In the genomic region with DNA sequence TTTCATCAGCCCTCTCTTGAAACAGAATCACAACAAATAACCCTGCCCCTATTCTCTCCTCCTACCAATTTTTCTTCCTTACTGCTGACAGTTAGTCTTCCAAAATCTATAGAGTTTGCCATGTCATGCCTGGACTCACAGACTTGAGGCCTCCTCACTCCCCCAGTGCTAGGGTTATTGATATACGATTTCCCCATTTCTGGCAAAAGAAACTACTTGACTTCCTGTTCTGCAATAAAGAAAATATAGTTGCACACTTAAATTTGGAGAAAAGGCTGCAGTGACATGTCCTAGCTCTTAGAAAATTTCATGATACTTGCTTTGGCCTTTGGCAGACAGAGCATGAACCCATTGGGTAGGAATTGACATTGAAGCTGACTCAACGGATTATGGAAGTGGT, we compare ENCODE assay signal across 25 cellular contexts.
"Had no signal": no experiment of that assay in that cellular context is flagged by ENCODE, and none has a peak within 500 bp of the region (broad histone marks: within the 10 kb centered on the region; RNA-seq: fewer than 3 reads in every experiment).

No MANE protein-coding gene starts in this region.

- H3K27me3 ChIP-seq: dorsolateral prefrontal cortex, tibial nerve had no signal

- H3K36me3 ChIP-seq: colonic mucosa, esophagus muscularis mucosa, left ventricle myocardium inferior, neural progenitor cell, stomach, suprapubic skin, tibial nerve had no signal

- H3K36me3 Mint-ChIP-seq: activated CD8-positive, alpha-beta memory T cell treated with anti-CD3 and anti-CD28 coated beads, Interleukin-2, amount 10 ng/mL, durations not matched to agents 7 days and 5 days; activated naive CD4-positive, alpha-beta T cell treated with anti-CD3 and anti-CD28 coated beads, Interleukin-2, amount 10 ng/mL, durations not matched to agents 7 days and 5 days; neural progenitor cell; stimulated activated memory B cell treated with anti-CD40 and anti-IgM and Interleukin-4, amounts not matched to agents 10 μg/mL and 1 μg/mL and 100 μg/mL, for 72 hours had no signal

- H3K27ac Mint-ChIP-seq: activated CD4-positive, alpha-beta T cell treated with anti-CD3 and anti-CD28 coated beads, Interleukin-2, amount 10 ng/mL, durations not matched to agents 24 days and 14 days; activated CD8-positive, alpha-beta memory T cell treated with anti-CD3 and anti-CD28 coated beads, Interleukin-2, amount 10 ng/mL, durations not matched to agents 7 days and 5 days; activated CD8-positive, alpha-beta T cell treated with anti-CD3 and anti-CD28 coated beads for 36 hours; activated naive CD4-positive, alpha-beta T cell treated with anti-CD3 and anti-CD28 coated beads, Interleukin-2, amount 10 ng/mL, durations not matched to agents 7 days and 5 days; effector memory CD8-positive, alpha-beta T cell; naive thymus-derived CD4-positive, alpha-beta T cell; neural progenitor cell; stimulated activated memory B cell treated with anti-CD40 and anti-IgM and Interleukin-4, amounts not matched to agents 10 μg/mL and 1 μg/mL and 100 μg/mL, for 72 hours had no signal

- H3K4me2 ChIP-seq: neural progenitor cell had no signal

- H2AFZ ChIP-seq: neural progenitor cell had no signal

- H3K9ac ChIP-seq: neural progenitor cell had no signal

- H3K4me3 ChIP-seq: colonic mucosa, dorsolateral prefrontal cortex, esophagus muscularis mucosa, left ventricle myocardium inferior, neural progenitor cell, stomach, suprapubic skin, tibial nerve had no signal

- H3K4me1 Mint-ChIP-seq: activated naive CD4-positive, alpha-beta T cell treated with anti-CD3 and anti-CD28 coated beads, Interleukin-2, amount 10 ng/mL, durations not matched to agents 7 days and 5 days; stimulated activated memory B cell treated with anti-CD40 and anti-IgM and Interleukin-4, amounts not matched to agents 10 μg/mL and 1 μg/mL and 100 μg/mL, for 72 hours had no signal

- H3K9me3 Mint-ChIP-seq: activated CD4-positive, alpha-beta T cell treated with anti-CD3 and anti-CD28 coated beads, Interleukin-2, amount 10 ng/mL, durations not matched to agents 24 days and 14 days; activated naive CD4-positive, alpha-beta T cell treated with anti-CD3 and anti-CD28 coated beads, Interleukin-2, amount 10 ng/mL, durations not matched to agents 7 days and 5 days had no signal

- H3K9me3 ChIP-seq: colonic mucosa, suprapubic skin had no signal

- H3K27me3 Mint-ChIP-seq: activated naive CD4-positive, alpha-beta T cell treated with anti-CD3 and anti-CD28 coated beads, Interleukin-2, amount 10 ng/mL, durations not matched to agents 7 days and 5 days had no signal

- H3K27ac ChIP-seq: colonic mucosa, dorsolateral prefrontal cortex, esophagus muscularis mucosa, left ventricle myocardium inferior, neural progenitor cell, stomach, suprapubic skin, tibial nerve had no signal

- H3K4me3 Mint-ChIP-seq: activated CD4-positive, alpha-beta T cell treated with anti-CD3 and anti-CD28 coated beads, Interleukin-2, amount 10 ng/mL, durations not matched to agents 24 days and 14 days; activated CD8-positive, alpha-beta memory T cell treated with anti-CD3 and anti-CD28 coated beads, Interleukin-2, amount 10 ng/mL, durations not matched to agents 7 days and 5 days; activated CD8-positive, alpha-beta T cell treated with anti-CD3 and anti-CD28 coated beads for 36 hours; activated naive CD4-positive, alpha-beta T cell treated with anti-CD3 and anti-CD28 coated beads, Interleukin-2, amount 10 ng/mL, durations not matched to agents 7 days and 5 days; effector memory CD8-positive, alpha-beta T cell; naive thymus-derived CD4-positive, alpha-beta T cell; neural progenitor cell; stimulated activated memory B cell treated with anti-CD40 and anti-IgM and Interleukin-4, amounts not matched to agents 10 μg/mL and 1 μg/mL and 100 μg/mL, for 72 hours had no signal

- DNase-seq: activated CD4-positive, alpha-beta T cell treated with anti-CD3 and anti-CD28 coated beads, Interleukin-2, amount 10 ng/mL, durations not matched to agents 24 days and 14 days; activated CD8-positive, alpha-beta memory T cell treated with anti-CD3 and anti-CD28 coated beads, Interleukin-2, amount 10 ng/mL, durations not matched to agents 7 days and 5 days; activated CD8-positive, alpha-beta T cell treated with anti-CD3 and anti-CD28 coated beads for 36 hours; activated effector memory CD4-positive, alpha-beta T cell treated with anti-CD3 and anti-CD28 coated beads, Interleukin-2, amount 50 U/mL, for 16 hours; activated naive CD4-positive, alpha-beta T cell treated with anti-CD3 and anti-CD28 coated beads, Interleukin-2, amount 10 ng/mL, durations not matched to agents 7 days and 5 days; activated T-cell treated with anti-CD3 and anti-CD28 coated beads for 4 hours; amygdala; colonic mucosa; dorsolateral prefrontal cortex; effector memory CD8-positive, alpha-beta T cell; glutamatergic neuron; hippocampal formation; left ventricle myocardium inferior; naive thymus-derived CD4-positive, alpha-beta T cell; posterior cingulate gyrus; small intestine; stimulated activated CD4-positive, alpha-beta T cell treated with anti-CD3 and anti-CD28 coated beads, Interleukin-2, amount 100 ng/mL, for 24 hours; stomach had no signal

- ATAC-seq: activated CD4-positive, CD25-positive, alpha-beta regulatory T cell treated with anti-CD3 and anti-CD28 coated beads, Interleukin-2, amount 50 U/mL, for 24 hours; activated CD8-positive, alpha-beta memory T cell treated with anti-CD3 and anti-CD28 coated beads, Interleukin-2, amount 10 ng/mL, durations not matched to agents 7 days and 5 days; activated CD8-positive, alpha-beta T cell treated with anti-CD3 and anti-CD28 coated beads for 36 hours; effector memory CD8-positive, alpha-beta T cell; naive thymus-derived CD4-positive, alpha-beta T cell; sciatic nerve; stimulated activated memory B cell treated with anti-CD40 and anti-IgM and Interleukin-4, amounts not matched to agents 10 μg/mL and 1 μg/mL and 100 μg/mL, for 72 hours had no signal
